2 cellular contexts compared by ENCODE assay signal in the genomic region with DNA sequence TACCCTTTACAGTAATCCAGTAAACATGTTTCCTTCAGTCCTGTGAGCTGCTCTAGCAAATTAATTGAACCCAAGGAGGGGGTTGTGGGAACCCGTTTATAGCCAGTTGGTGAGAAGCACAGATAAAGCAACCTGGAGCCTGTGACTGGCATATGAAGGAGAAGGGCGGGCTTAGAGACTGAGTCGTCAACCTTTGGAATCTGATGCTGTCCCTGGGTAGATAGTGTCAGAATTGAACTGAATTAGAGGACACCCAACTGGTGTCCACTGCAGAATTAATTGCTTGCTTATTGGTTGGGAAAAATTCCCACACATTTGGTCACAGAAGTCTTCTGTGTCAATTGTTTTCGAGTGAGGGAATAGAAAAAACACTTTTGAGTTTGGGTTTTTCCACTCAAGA.
TF ChIP-seq lines count a peak whose summit lies in the region.

No MANE protein-coding gene starts in this region.

TF ChIP-seq in liver, 16 proteins besides CTCF, POLR2A, EP300 and RAD21:
- TF ChIP-seq NR2F2 (IDR thresholded peaks at IDR 0.05) (no peak), RXRA (IDR thresholded peaks at IDR 0.05) (peak; percentile 20 to 22), HNF4A (conservative IDR thresholded peaks at IDR 0.05) (peak; percentile 56 to 74), YY1 (IDR thresholded peaks at IDR 0.05) (no peak), REST (IDR thresholded peaks at IDR 0.05) (no peak), FOXA1 (IDR thresholded peaks at IDR 0.05) (no peak), TAF1 (conservative IDR thresholded peaks at IDR 0.05) (no peak), EGR1 (IDR thresholded peaks at IDR 0.05; ENCODE audit: low read depth in 2 of 2) (no peak), GABPA (IDR thresholded peaks at IDR 0.05 in 1 of 2, conservative IDR thresholded peaks at IDR 0.05 in 1 of 2) (no peak), HNF4G (IDR thresholded peaks at IDR 0.05) (no peak), FOXA2 (IDR thresholded peaks at IDR 0.05) (no peak), SP1 (IDR thresholded peaks at IDR 0.05) (peak; percentile 44), JUND (IDR thresholded peaks at IDR 0.05) (no peak)
- TF ChIP-seq, protein P1, sequence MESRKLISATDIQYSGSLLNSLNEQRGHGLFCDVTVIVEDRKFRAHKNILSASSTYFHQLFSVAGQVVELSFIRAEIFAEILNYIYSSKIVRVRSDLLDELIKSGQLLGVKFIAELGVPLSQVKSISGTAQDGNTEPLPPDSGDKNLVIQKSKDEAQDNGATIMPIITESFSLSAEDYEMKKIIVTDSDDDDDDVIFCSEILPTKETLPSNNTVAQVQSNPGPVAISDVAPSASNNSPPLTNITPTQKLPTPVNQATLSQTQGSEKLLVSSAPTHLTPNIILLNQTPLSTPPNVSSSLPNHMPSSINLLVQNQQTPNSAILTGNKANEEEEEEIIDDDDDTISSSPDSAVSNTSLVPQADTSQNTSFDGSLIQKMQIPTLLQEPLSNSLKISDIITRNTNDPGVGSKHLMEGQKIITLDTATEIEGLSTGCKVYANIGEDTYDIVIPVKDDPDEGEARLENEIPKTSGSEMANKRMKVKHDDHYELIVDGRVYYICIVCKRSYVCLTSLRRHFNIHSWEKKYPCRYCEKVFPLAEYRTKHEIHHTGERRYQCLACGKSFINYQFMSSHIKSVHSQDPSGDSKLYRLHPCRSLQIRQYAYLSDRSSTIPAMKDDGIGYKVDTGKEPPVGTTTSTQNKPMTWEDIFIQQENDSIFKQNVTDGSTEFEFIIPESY (IDR thresholded peaks at IDR 0.05): no peak
- TF ChIP-seq, protein P2, sequence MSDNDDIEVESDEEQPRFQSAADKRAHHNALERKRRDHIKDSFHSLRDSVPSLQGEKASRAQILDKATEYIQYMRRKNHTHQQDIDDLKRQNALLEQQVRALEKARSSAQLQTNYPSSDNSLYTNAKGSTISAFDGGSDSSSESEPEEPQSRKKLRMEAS (IDR thresholded peaks at IDR 0.05): no peak
- TF ChIP-seq, protein P3, sequence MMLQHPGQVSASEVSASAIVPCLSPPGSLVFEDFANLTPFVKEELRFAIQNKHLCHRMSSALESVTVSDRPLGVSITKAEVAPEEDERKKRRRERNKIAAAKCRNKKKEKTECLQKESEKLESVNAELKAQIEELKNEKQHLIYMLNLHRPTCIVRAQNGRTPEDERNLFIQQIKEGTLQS (IDR thresholded peaks at IDR 0.05): no peak

TF ChIP-seq in HepG2, 621 proteins besides CTCF, POLR2A, EP300 and RAD21:
- TF ChIP-seq ZFP91 (CRISPR knock-in tag; IDR thresholded peaks at IDR 0.05; ENCODE audit: borderline replicate concordance) (no peak), ZNF44 (CRISPR knock-in tag; IDR thresholded peaks at IDR 0.05) (no peak), ZNF432 (CRISPR knock-in tag; IDR thresholded peaks at IDR 0.05; ENCODE audit: borderline replicate concordance) (no peak), ZNF644 (CRISPR knock-in tag; IDR thresholded peaks at IDR 0.05; ENCODE audit: low read depth) (no peak), EHMT2 (IDR thresholded peaks at IDR 0.05; ENCODE audit: borderline replicate concordance, low read depth, low read length) (no peak), ZNF143 (CRISPR knock-in tag; IDR thresholded peaks at IDR 0.05) (no peak), ZNF784 (CRISPR knock-in tag; IDR thresholded peaks at IDR 0.05; ENCODE audit: borderline replicate concordance) (no peak), IKZF4 (CRISPR knock-in tag; IDR thresholded peaks at IDR 0.05; ENCODE audit: borderline replicate concordance, low read depth, not compliant biosample characterization) (no peak), MAZ (IDR thresholded peaks at IDR 0.05; ENCODE audit: borderline replicate concordance, low read depth, low read length) (no peak), MAZ (CRISPR knock-in tag; IDR thresholded peaks at IDR 0.05; ENCODE audit: low read depth) (no peak), HOXA5 (CRISPR knock-in tag; IDR thresholded peaks at IDR 0.05) (no peak), KLF11 (CRISPR knock-in tag; IDR thresholded peaks at IDR 0.05) (no peak), NONO (IDR thresholded peaks at IDR 0.05) (no peak), NONO (CRISPR knock-in tag; conservative IDR thresholded peaks at IDR 0.05) (no peak), FUBP1 (CRISPR knock-in tag; IDR thresholded peaks at IDR 0.05; ENCODE audit: borderline replicate concordance) (no peak), REST (IDR thresholded peaks at IDR 0.05; ENCODE audit: borderline replicate concordance in 1 of 2, low read depth in 1 of 2, low read length in 2 of 2) (no peak), ZNF781 (CRISPR knock-in tag; IDR thresholded peaks at IDR 0.05; ENCODE audit: borderline replicate concordance, not compliant biosample characterization) (no peak), ZNF354B (CRISPR knock-in tag; IDR thresholded peaks at IDR 0.05) (no peak), JARID2 (CRISPR knock-in tag; IDR thresholded peaks at IDR 0.05; ENCODE audit: insufficient replicate concordance) (no peak), CBX5 (CRISPR knock-in tag; IDR thresholded peaks at IDR 0.05; ENCODE audit: borderline replicate concordance) (no peak)
- TF ChIP-seq, protein P4, sequence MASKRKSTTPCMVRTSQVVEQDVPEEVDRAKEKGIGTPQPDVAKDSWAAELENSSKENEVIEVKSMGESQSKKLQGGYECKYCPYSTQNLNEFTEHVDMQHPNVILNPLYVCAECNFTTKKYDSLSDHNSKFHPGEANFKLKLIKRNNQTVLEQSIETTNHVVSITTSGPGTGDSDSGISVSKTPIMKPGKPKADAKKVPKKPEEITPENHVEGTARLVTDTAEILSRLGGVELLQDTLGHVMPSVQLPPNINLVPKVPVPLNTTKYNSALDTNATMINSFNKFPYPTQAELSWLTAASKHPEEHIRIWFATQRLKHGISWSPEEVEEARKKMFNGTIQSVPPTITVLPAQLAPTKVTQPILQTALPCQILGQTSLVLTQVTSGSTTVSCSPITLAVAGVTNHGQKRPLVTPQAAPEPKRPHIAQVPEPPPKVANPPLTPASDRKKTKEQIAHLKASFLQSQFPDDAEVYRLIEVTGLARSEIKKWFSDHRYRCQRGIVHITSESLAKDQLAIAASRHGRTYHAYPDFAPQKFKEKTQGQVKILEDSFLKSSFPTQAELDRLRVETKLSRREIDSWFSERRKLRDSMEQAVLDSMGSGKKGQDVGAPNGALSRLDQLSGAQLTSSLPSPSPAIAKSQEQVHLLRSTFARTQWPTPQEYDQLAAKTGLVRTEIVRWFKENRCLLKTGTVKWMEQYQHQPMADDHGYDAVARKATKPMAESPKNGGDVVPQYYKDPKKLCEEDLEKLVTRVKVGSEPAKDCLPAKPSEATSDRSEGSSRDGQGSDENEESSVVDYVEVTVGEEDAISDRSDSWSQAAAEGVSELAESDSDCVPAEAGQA (IDR thresholded peaks at IDR 0.05; ENCODE audit: low read depth): no peak
- TF ChIP-seq, protein P4 (CRISPR knock-in tag; IDR thresholded peaks at IDR 0.05; ENCODE audit: borderline replicate concordance): no peak
TF ChIP-seq in HepG2: peak in this region for 0.
